In genomic region chr2:162153608-162154224, GRCh38 we compare ENCODE assay signal across 9 cellular contexts. TPM values are rescaled to one million over a fixed set of nuclear protein-coding genes. Genes with fewer than 3 reads are reported as not detected.
A peak's percentile ranks its signal among the peaks of the same experiment; 100 is the strongest.
DNase-seq lines count a peak whose midpoint lies in the region; ATAC-seq, FAIRE-seq and TF ChIP-seq lines count a peak whose summit lies in the region.
"Had no signal": no experiment of that assay in that cellular context is flagged by ENCODE, and none has a peak within 500 bp of the region (broad histone marks: within the 10 kb centered on the region; RNA-seq: fewer than 3 reads in every experiment).

No MANE protein-coding gene starts in this region.

- BruUV-seq in HepG2 (replicated peaks; lab: Mats Ljungman, UMichigan): no TSS peak

- H3K4me3 ChIP-seq in HepG2 (replicated peaks in 1 of 3; ENCODE audit: insufficient read depth in 1 of 3, low read depth in 2 of 3, low read length in 3 of 3): no peak overlapping the region

- TF ChIP-seq EP300 in HepG2 (IDR thresholded peaks at IDR 0.05; ENCODE audit: low read depth in 2 of 2, low read length in 2 of 2) (no peak), HepG2 (CRISPR knock-in tag; IDR thresholded peaks at IDR 0.05; ENCODE audit: borderline replicate concordance) (no peak)

- TF ChIP-seq RAD21 in HepG2 (CRISPR knock-in tag; IDR thresholded peaks at IDR 0.05): peak; percentile 39; the same call in 1 of the 2 replicates

- no peak for TF ChIP-seq POLR2A in HepG2 (IDR thresholded peaks at IDR 0.05; ENCODE audit: insufficient read depth in 1 of 2, low read depth in 2 of 2, low read length in 2 of 2)

- H3K36me3 ChIP-seq in HepG2 (replicated peaks in 1 of 2; ENCODE audit: control insufficient read depth in 1 of 2, insufficient read depth in 2 of 2, low read length in 2 of 2): no peaks in the 10 kb centered on the region

- H3K4me1 ChIP-seq in HepG2 (ENCODE audit: insufficient read depth, low read length): no peaks in the 10 kb centered on the region

- H3K27ac ChIP-seq in HepG2 (ENCODE audit: extremely low read length, insufficient read depth, low read length): no peak overlapping the region

- no peaks in the 10 kb centered on the region for H3K9me3 ChIP-seq in HepG2 (ENCODE audit: low read length)

- H3K27me3 ChIP-seq in HepG2 (ENCODE audit: control insufficient read depth in 1 of 2, insufficient read depth in 2 of 2, low read length in 2 of 2): peaks cover 0 to 4% of the 10 kb centered on the region in 2 experiments; a peak in 1 of 5 replicates

- H3K4me2 ChIP-seq in HepG2 (ENCODE audit: low read depth, low read length): no peak overlapping the region

- POLR2A ChIA-PET in HepG2 (lab: Yijun Ruan, JAX): no interaction called here

- WGBS in HepG2 (ENCODE audit: low lambda C conversion rate): under 1% methylated on average over 5 of the region's 5 CpGs

- no peaks in the 10 kb centered on the region for H3K36me3 Mint-ChIP-seq in T-helper 2 cell treated with Interferon-gamma antibody and Interleukin-4, amounts not matched to agents 5 μg/mL and 100 μg/mL, for 36 hours (ENCODE audit: low read depth)

- peak; percentile 22 for DNase-seq in left cardiac atrium
- DNase-seq in cardiac septum (ENCODE audit: low spot score): no peak
- DNase-seq in NCI-H1436 (lab: John Stamatoyannopoulos, UW): peak; percentile 64
- DNase-seq in T-helper 2 cell treated with Interferon-gamma antibody and Interleukin-4, amounts not matched to agents 5 μg/mL and 100 μg/mL, for 36 hours (ENCODE audit: low spot score): peak; percentile 24
- peak; percentile 64 for DNase-seq in astrocyte of the hippocampus (ENCODE audit: low read depth, low spot score)
- DNase-seq in HepG2 (ENCODE audit: low spot score): peak; percentile 56
- DNase-seq in stimulated activated CD8-positive, alpha-beta memory T cell treated with anti-CD3 and anti-CD28 coated beads, Interleukin-4, amount 100 ng/mL, for 1 hour (ENCODE audit: low read depth in 2 of 2, low spot score in 1 of 2): peak; percentile 17 to 19

- H3K79me2 ChIP-seq in HepG2 (ENCODE audit: insufficient read depth, low read length): no peaks in the 10 kb centered on the region

- no peak overlapping the region for H2AFZ ChIP-seq in HepG2 (ENCODE audit: low read length)

- peaks cover 2% of the 10 kb centered on the region for H3K4me1 Mint-ChIP-seq in T-helper 2 cell treated with Interferon-gamma antibody and Interleukin-4, amounts not matched to agents 5 μg/mL and 100 μg/mL, for 36 hours (ENCODE audit: low read depth)

- FAIRE-seq in HepG2 (lab: Jason Lieb, UNC): peak; percentile 69

- TF ChIP-seq CTCF in HepG2 (CRISPR knock-in tag; IDR thresholded peaks at IDR 0.05): peak; percentile 76

- CTCF ChIA-PET in HepG2 (lab: Yijun Ruan, JAX; ENCODE audit: low intra/inter-chr PET ratio, low total read pairs): interaction anchor here (1.3 to 1.8 kb wide), 2 partner anchors 144 to 145 kb away, joined by 3 to 11 read pairs; no protein-coding TSS in a partner anchor

- intact Hi-C loops in left cardiac atrium (cut with DNase I) (loop anchor here in 1 of 2 donors (10.0 kb wide), 1 partner anchor 141 kb away; no protein-coding TSS in a partner anchor), cardiac septum (cut with DNase I) (no loop called here), HepG2 (cut with micrococcal nuclease; ENCODE audit: unreplicated experiment) (loop anchor here (1.0 kb wide), 1 partner anchor 145 kb away; no protein-coding TSS in a partner anchor)

- H3K4me3 Mint-ChIP-seq in T-helper 2 cell treated with Interferon-gamma antibody and Interleukin-4, amounts not matched to agents 5 μg/mL and 100 μg/mL, for 36 hours: no peak overlapping the region
- H3K4me3 Mint-ChIP-seq: stimulated activated naive CD8-positive, alpha-beta T cell treated with anti-CD3 and anti-CD28 coated beads, Interleukin-15, Interleukin-2, amounts not matched to agents 100 ng/mL and 50 ng/mL, for 24 hours had no signal

- ATAC-seq in left cardiac atrium (no peak), HG02852 (IDR thresholded peaks at IDR 0.05; ENCODE audit: unreplicated experiment) (peak; percentile 95), HepG2 (peak; percentile 99)

- no peak overlapping the region for H3K27ac Mint-ChIP-seq in T-helper 2 cell treated with Interferon-gamma antibody and Interleukin-4, amounts not matched to agents 5 μg/mL and 100 μg/mL, for 36 hours
- H3K27ac Mint-ChIP-seq: stimulated activated naive CD8-positive, alpha-beta T cell treated with anti-CD3 and anti-CD28 coated beads, Interleukin-15, Interleukin-2, amounts not matched to agents 100 ng/mL and 50 ng/mL, for 24 hours had no signal

- in situ Hi-C loops in HepG2 (cut with HindIII; ENCODE audit: extremely low pct_ligation_motif_present, low pct_unique_long_range_greater_than_20kb): loop anchor here (5.0 kb wide), 1 partner anchor 144 kb away; no protein-coding TSS in a partner anchor

- no peaks in the 10 kb centered on the region for H3K9me3 Mint-ChIP-seq in T-helper 2 cell treated with Interferon-gamma antibody and Interleukin-4, amounts not matched to agents 5 μg/mL and 100 μg/mL, for 36 hours
- H3K9me3 Mint-ChIP-seq: stimulated activated naive CD8-positive, alpha-beta T cell treated with anti-CD3 and anti-CD28 coated beads, Interleukin-15, Interleukin-2, amounts not matched to agents 100 ng/mL and 50 ng/mL, for 24 hours had no signal

- no peak overlapping the region for H3K9ac ChIP-seq in HepG2 (ENCODE audit: insufficient read depth, low read depth, low read length)

- no peaks in the 10 kb centered on the region for H4K20me1 ChIP-seq in HepG2 (ENCODE audit: insufficient read depth, low read length)

- peaks cover 25% of the 10 kb centered on the region for H3K27me3 Mint-ChIP-seq in T-helper 2 cell treated with Interferon-gamma antibody and Interleukin-4, amounts not matched to agents 5 μg/mL and 100 μg/mL, for 36 hours (ENCODE audit: low read depth)

TF ChIP-seq in HepG2, 621 proteins besides CTCF, POLR2A, EP300 and RAD21:
- TF ChIP-seq ZNF101 (CRISPR knock-in tag; IDR thresholded peaks at IDR 0.05; ENCODE audit: borderline replicate concordance, low read depth): no peak
- peak; percentile 74 for TF ChIP-seq SMC3 (IDR thresholded peaks at IDR 0.05; ENCODE audit: low read length)
- peak; percentile 99 for TF ChIP-seq GZF1 (CRISPR knock-in tag; IDR thresholded peaks at IDR 0.05)
- TF ChIP-seq STAG1 (CRISPR knock-in tag; IDR thresholded peaks at IDR 0.05): peak; percentile 55
- peak; percentile 94 for TF ChIP-seq POGK (CRISPR knock-in tag; conservative IDR thresholded peaks at IDR 0.05)
- TF ChIP-seq SRF (IDR thresholded peaks at IDR 0.05; ENCODE audit: low read depth, low read length): 0 out of 2 replicates have a peak, but pooled peaks have one; percentile 12

RNA-seq across cellular contexts. Expression of gene GCG, which starts 1.7 kb away (rescaled TPM):
- total RNA-seq in left cardiac atrium: not detected
- total RNA-seq in cardiac septum: not detected
- not detected in 2 replicates for total RNA-seq in HepG2 (2016; rRNA removed; fragmentation: Illumina TruSeq; extraction: Trizol)
- total RNA-seq in HepG2 (2016; cell fraction: cytosol; rRNA removed; fragmentation: Illumina TruSeq; extraction: Trizol; ENCODE audit: low read depth): not detected in 2 replicates
- total RNA-seq in HepG2 (2016; cell fraction: insoluble cytoplasmic fraction; rRNA removed; fragmentation: Illumina TruSeq; extraction: Trizol): not detected in 2 replicates
- not detected in 2 replicates for total RNA-seq in HepG2 (2016; cell fraction: membrane; rRNA removed; fragmentation: Illumina TruSeq; extraction: Trizol)
- total RNA-seq in HepG2 (2016; cell fraction: nucleus; rRNA removed; fragmentation: Illumina TruSeq; extraction: Trizol): not detected in 2 replicates
- polyA plus RNA-seq in HepG2 (2011; rRNA removed): not detected in 2 replicates
- polyA plus RNA-seq in HepG2 (2011; cell fraction: cytosol; rRNA removed): not detected in 2 replicates
- polyA plus RNA-seq in HepG2 (2011; cell fraction: nucleus; rRNA removed): not detected in 2 replicates
- polyA plus RNA-seq in HepG2 (2012): not detected in 2 replicates
- polyA plus RNA-seq in HepG2 (2016; cell fraction: cytosol; fragmentation: Illumina TruSeq; extraction: Trizol; ENCODE audit: low read depth): not detected in 2 replicates
- polyA plus RNA-seq in HepG2 (2016; cell fraction: insoluble cytoplasmic fraction; fragmentation: Illumina TruSeq; extraction: Trizol; ENCODE audit: low read depth): not detected in 2 replicates
- not detected in 2 replicates for polyA plus RNA-seq in HepG2 (2016; cell fraction: membrane; fragmentation: Illumina TruSeq; extraction: Trizol; ENCODE audit: low read depth)
- polyA plus RNA-seq in HepG2 (2016; cell fraction: nucleus; fragmentation: Illumina TruSeq; extraction: Trizol; ENCODE audit: insufficient read depth, low read depth): not detected in 2 replicates
- polyA minus RNA-seq in HepG2 (2011; rRNA and poly(A)+ RNA removed; ENCODE audit: low replicate concordance): not detected in 2 replicates
- not detected in 2 replicates for polyA minus RNA-seq in HepG2 (2011; cell fraction: cytosol; rRNA and poly(A)+ RNA removed)
- not detected in 2 replicates for polyA minus RNA-seq in HepG2 (2011; cell fraction: nucleus; rRNA and poly(A)+ RNA removed)

Comparison
In these comparisons a context has a peak if more than half of its experiments do, and no peak if none do; other contexts are left out.
1. ATAC-seq: peak in HG02852 (single experiment) and HepG2 (single experiment); none in left cardiac atrium (0 of 2).